7 cellular contexts compared by ENCODE assay signal in the genomic region with DNA sequence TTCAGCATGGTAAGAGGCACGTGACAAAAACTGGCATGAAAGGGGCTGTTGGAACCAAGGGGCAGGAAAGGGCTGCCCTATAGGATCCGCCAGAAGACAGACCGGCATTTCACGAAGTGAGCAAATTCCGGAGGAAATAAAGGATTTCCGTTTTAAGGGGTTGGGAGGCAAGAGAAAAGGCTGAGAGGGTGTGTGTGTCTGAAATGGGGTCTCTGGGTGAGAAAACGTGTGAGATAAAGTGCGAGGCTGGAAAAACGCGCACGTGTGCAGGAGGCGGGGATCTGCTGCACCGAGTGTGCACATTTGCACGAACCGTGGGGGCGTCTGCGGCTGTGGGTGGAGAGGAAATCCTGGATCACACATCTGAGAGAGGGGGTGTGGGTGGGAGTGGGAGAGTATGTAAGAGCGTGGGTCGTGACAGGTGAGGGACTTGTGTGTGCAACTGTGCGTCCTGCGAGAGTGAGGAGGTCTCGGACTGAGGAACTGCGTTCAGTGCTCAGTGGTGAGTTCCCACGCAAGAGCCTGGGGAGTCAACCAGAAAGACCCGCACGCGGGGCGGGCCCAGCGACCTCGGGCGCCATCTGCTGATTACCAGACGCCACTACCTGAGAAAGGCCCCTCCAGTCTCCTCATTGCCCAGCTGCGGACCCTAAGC. TPM values are rescaled to one million over a fixed set of nuclear protein-coding genes. Genes with fewer than 3 reads are reported as not detected.
DNase-seq lines count a peak whose midpoint lies in the region; ATAC-seq, FAIRE-seq and TF ChIP-seq lines count a peak whose summit lies in the region.

No MANE protein-coding gene starts in this region.

- no peaks in the 10 kb centered on the region for H3K27me3 ChIP-seq in KMS-11 (ENCODE audit: insufficient read depth, low read depth)

- H4K20me1 ChIP-seq in KMS-11 (ENCODE audit: insufficient read depth): no peaks in the 10 kb centered on the region

- peak; percentile 80 for FAIRE-seq in GM18507 (lab: Jason Lieb, UNC)

- intact Hi-C loops in activated T-helper 2 cell treated with anti-CD3 and anti-CD28 coated beads, Interferon-gamma antibody, Interleukin-2, Interleukin-4, amounts not matched to agents 10 μg/mL and 5 μg/mL and 100 μg/mL, durations not matched to agents 14 hours and 24 hours and 36 hours (cut with micrococcal nuclease): loop anchor here (1.0 to 5.0 kb wide), 2 partner anchors 35 to 88 kb away; no protein-coding TSS in a partner anchor

- peak overlapping the region; percentile 60 for H3K4me2 ChIP-seq in KMS-11

- H3K4me3 ChIP-seq in KMS-11 (IDR thresholded peaks at IDR 0.05; ENCODE audit: insufficient read depth, low read depth, low read length): no peak overlapping the region

- peak overlapping the region; percentile 63 for H3K27ac Mint-ChIP-seq in activated T-helper 2 cell treated with anti-CD3 and anti-CD28 coated beads, Interferon-gamma antibody, Interleukin-2, Interleukin-4, amounts not matched to agents 10 μg/mL and 5 μg/mL and 100 μg/mL, durations not matched to agents 14 hours and 24 hours and 36 hours
- no peak overlapping the region for H3K27ac Mint-ChIP-seq in nephron progenitor cell
- peak overlapping the region; percentile 80 for H3K27ac Mint-ChIP-seq in stimulated activated naive B cell treated with anti-CD40 and anti-IgM and Interleukin-4, amounts not matched to agents 10 μg/mL and 1 μg/mL and 100 μg/mL, for 72 hours

- no peak overlapping the region for H3K9ac ChIP-seq in KMS-11

- peaks cover 13% of the 10 kb centered on the region for H3K9me3 Mint-ChIP-seq in activated T-helper 2 cell treated with anti-CD3 and anti-CD28 coated beads, Interferon-gamma antibody, Interleukin-2, Interleukin-4, amounts not matched to agents 10 μg/mL and 5 μg/mL and 100 μg/mL, durations not matched to agents 14 hours and 24 hours and 36 hours
- peaks cover 29% of the 10 kb centered on the region for H3K9me3 Mint-ChIP-seq in nephron progenitor cell
- H3K9me3 Mint-ChIP-seq in stimulated activated naive B cell treated with anti-CD40 and anti-IgM and Interleukin-4, amounts not matched to agents 10 μg/mL and 1 μg/mL and 100 μg/mL, for 72 hours: peaks cover 0 to 2% of the 10 kb centered on the region in 2 donors

- no peaks in the 10 kb centered on the region for H3K36me3 Mint-ChIP-seq in activated T-helper 2 cell treated with anti-CD3 and anti-CD28 coated beads, Interferon-gamma antibody, Interleukin-2, Interleukin-4, amounts not matched to agents 10 μg/mL and 5 μg/mL and 100 μg/mL, durations not matched to agents 14 hours and 24 hours and 36 hours (ENCODE audit: low read depth)
- H3K36me3 Mint-ChIP-seq in nephron progenitor cell (ENCODE audit: low read depth): no peaks in the 10 kb centered on the region
- peaks cover 1 to 5% of the 10 kb centered on the region in 2 donors for H3K36me3 Mint-ChIP-seq in stimulated activated naive B cell treated with anti-CD40 and anti-IgM and Interleukin-4, amounts not matched to agents 10 μg/mL and 1 μg/mL and 100 μg/mL, for 72 hours

- H3K27me3 Mint-ChIP-seq in activated T-helper 2 cell treated with anti-CD3 and anti-CD28 coated beads, Interferon-gamma antibody, Interleukin-2, Interleukin-4, amounts not matched to agents 10 μg/mL and 5 μg/mL and 100 μg/mL, durations not matched to agents 14 hours and 24 hours and 36 hours (ENCODE audit: low read depth): peaks cover 7% of the 10 kb centered on the region
- peaks cover 38% of the 10 kb centered on the region for H3K27me3 Mint-ChIP-seq in nephron progenitor cell (ENCODE audit: low read depth, poor library complexity)
- peaks cover 9 to 13% of the 10 kb centered on the region in 2 donors for H3K27me3 Mint-ChIP-seq in stimulated activated naive B cell treated with anti-CD40 and anti-IgM and Interleukin-4, amounts not matched to agents 10 μg/mL and 1 μg/mL and 100 μg/mL, for 72 hours

- H3K4me1 ChIP-seq in KMS-11 (ENCODE audit: low read depth, poor library complexity, severe bottlenecking): no peaks in the 10 kb centered on the region

- H3K27ac ChIP-seq in KMS-11: no peak overlapping the region

- peak overlapping the region; percentile 41; the same call in 1 of the 2 replicates for H2AFZ ChIP-seq in KMS-11 (ENCODE audit: low read depth)

- ATAC-seq in stimulated activated naive B cell treated with anti-CD40 and anti-IgM and Interleukin-4, amounts not matched to agents 10 μg/mL and 1 μg/mL and 100 μg/mL, for 72 hours (replicated peaks): peak; percentile 91 to 95

- TF ChIP-seq CTCF in KMS-11 (conservative IDR thresholded peaks at IDR 0.05; ENCODE audit: low read depth, low read length): peak; percentile 59
- peak; percentile 78 for TF ChIP-seq CTCF in nephron progenitor cell (IDR thresholded peaks at IDR 0.05)

- H3K4me3 Mint-ChIP-seq in activated T-helper 2 cell treated with anti-CD3 and anti-CD28 coated beads, Interferon-gamma antibody, Interleukin-2, Interleukin-4, amounts not matched to agents 10 μg/mL and 5 μg/mL and 100 μg/mL, durations not matched to agents 14 hours and 24 hours and 36 hours (ENCODE audit: low read depth): peak overlapping the region; percentile 78
- H3K4me3 Mint-ChIP-seq in nephron progenitor cell: peak overlapping the region; percentile 80
- H3K4me3 Mint-ChIP-seq in stimulated activated naive B cell treated with anti-CD40 and anti-IgM and Interleukin-4, amounts not matched to agents 10 μg/mL and 1 μg/mL and 100 μg/mL, for 72 hours: peak overlapping the region; percentile 67 to 76

- no peaks in the 10 kb centered on the region for H3K79me2 ChIP-seq in KMS-11 (ENCODE audit: insufficient read depth, low read depth)

- DNase-seq in GM18507 (ENCODE audit: extremely low spot score, insufficient read length, low read depth): peak; percentile 72
- peak; percentile 56 for DNase-seq in RPMI7951 (ENCODE audit: low read depth)
- DNase-seq in activated T-helper 2 cell treated with anti-CD3 and anti-CD28 coated beads, Interferon-gamma antibody, Interleukin-2, Interleukin-4, amounts not matched to agents 10 μg/mL and 5 μg/mL and 100 μg/mL, durations not matched to agents 14 hours and 24 hours and 36 hours (ENCODE audit: low spot score): peak; percentile 70
- peak; percentile 23 for DNase-seq in fibroblast of the conjunctiva (ENCODE audit: low read depth)
- peak; percentile 88 for DNase-seq in nephron progenitor cell
- DNase-seq in stimulated activated naive B cell treated with anti-CD40 and anti-IgM and Interleukin-4, amounts not matched to agents 10 μg/mL and 1 μg/mL and 100 μg/mL, for 72 hours: peak; percentile 71

- no peaks in the 10 kb centered on the region for H3K36me3 ChIP-seq in KMS-11 (ENCODE audit: insufficient read depth)

- H3K4me1 Mint-ChIP-seq in activated T-helper 2 cell treated with anti-CD3 and anti-CD28 coated beads, Interferon-gamma antibody, Interleukin-2, Interleukin-4, amounts not matched to agents 10 μg/mL and 5 μg/mL and 100 μg/mL, durations not matched to agents 14 hours and 24 hours and 36 hours (ENCODE audit: low read depth): peaks cover 28% of the 10 kb centered on the region
- peaks cover 8% of the 10 kb centered on the region for H3K4me1 Mint-ChIP-seq in nephron progenitor cell
- peaks cover 11 to 27% of the 10 kb centered on the region in 2 donors for H3K4me1 Mint-ChIP-seq in stimulated activated naive B cell treated with anti-CD40 and anti-IgM and Interleukin-4, amounts not matched to agents 10 μg/mL and 1 μg/mL and 100 μg/mL, for 72 hours

RNA-seq across cellular contexts. Expression of gene P2RX7, which starts 37.0 kb away (rescaled TPM):
- total RNA-seq in RPMI7951 (2014; rRNA removed; shearing (Covaris generic)): 4.8 and 5.0 TPM in 2 replicates
- total RNA-seq in activated T-helper 2 cell treated with anti-CD3 and anti-CD28 coated beads, Interferon-gamma antibody, Interleukin-2, Interleukin-4, amounts not matched to agents 10 μg/mL and 5 μg/mL and 100 μg/mL, durations not matched to agents 14 hours and 24 hours and 36 hours: 6.5 and 6.6 TPM in 2 replicates

RNA-seq across cellular contexts. Expression of gene OASL, which starts 56.6 kb away (rescaled TPM):
- total RNA-seq in RPMI7951 (2014; rRNA removed; shearing (Covaris generic)): 2.9 and 3.0 TPM in 2 replicates
- total RNA-seq in activated T-helper 2 cell treated with anti-CD3 and anti-CD28 coated beads, Interferon-gamma antibody, Interleukin-2, Interleukin-4, amounts not matched to agents 10 μg/mL and 5 μg/mL and 100 μg/mL, durations not matched to agents 14 hours and 24 hours and 36 hours: 1.9 and 2.3 TPM in 2 replicates

Comparison
In these comparisons a context has a peak if more than half of its experiments do, and no peak if none do; other contexts are left out.
1. DNase-seq: peak in every context shown above with its lines; median percentile 88 in nephron progenitor cell; 72 in GM18507; 71 in stimulated activated naive B cell treated with anti-CD40 and anti-IgM and Interleukin-4, amounts not matched to agents 10 μg/mL and 1 μg/mL and 100 μg/mL, for 72 hours; 70 in activated T-helper 2 cell treated with anti-CD3 and anti-CD28 coated beads, Interferon-gamma antibody, Interleukin-2, Interleukin-4, amounts not matched to agents 10 μg/mL and 5 μg/mL and 100 μg/mL, durations not matched to agents 14 hours and 24 hours and 36 hours; 56 in RPMI7951; 23 in fibroblast of the conjunctiva.